23 cellular contexts compared by ENCODE assay signal in the genomic region with DNA sequence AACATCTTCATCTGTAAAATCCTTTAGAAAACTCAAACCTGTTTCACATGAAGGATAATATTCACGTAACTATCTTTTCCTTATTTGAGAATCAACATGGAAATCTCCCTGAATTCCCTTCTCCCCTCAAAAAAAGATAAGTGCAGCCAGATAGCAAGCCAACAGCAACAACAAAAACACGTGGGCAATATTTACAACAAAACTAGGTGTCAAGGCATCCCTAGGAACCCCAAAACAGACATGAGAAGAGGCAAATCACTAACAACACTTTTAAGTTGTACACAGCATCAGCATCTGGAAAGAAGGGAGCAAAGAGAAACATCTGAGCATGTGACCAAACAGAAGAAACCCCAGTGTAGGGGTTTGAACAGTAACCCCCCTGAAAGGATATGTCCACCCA. TPM values are rescaled to one million over a fixed set of nuclear protein-coding genes. Genes with fewer than 3 reads are reported as not detected.
DNase-seq lines count a peak whose midpoint lies in the region; ATAC-seq and TF ChIP-seq lines count a peak whose summit lies in the region.
"Had no signal": no experiment of that assay in that cellular context is flagged by ENCODE, and none has a peak within 500 bp of the region (broad histone marks: within the 10 kb centered on the region; RNA-seq: fewer than 3 reads in every experiment).

No MANE protein-coding gene starts in this region.

- H3K4me1 ChIP-seq in left ventricle myocardium inferior (peaks cover 94% of the 10 kb centered on the region), heart left ventricle (peaks cover 2 to 97% (median 64%) of the 10 kb centered on the region in 12 donors)

- H3K9me3 ChIP-seq in left ventricle myocardium inferior (replicated peaks) = no peaks in the 10 kb centered on the region
- no peaks in the 10 kb centered on the region for H3K9me3 ChIP-seq in heart left ventricle
- H3K9me3 ChIP-seq: A549, HAP-1 had no signal

- TF ChIP-seq CTCF in left ventricle myocardium inferior (IDR thresholded peaks at IDR 0.05; ENCODE audit: borderline replicate concordance) = no peak
- no peak for TF ChIP-seq CTCF in heart left ventricle (IDR thresholded peaks at IDR 0.05)
- TF ChIP-seq CTCF in brain (conservative IDR thresholded peaks at IDR 0.05) = no peak
- TF ChIP-seq CTCF in osteocyte (IDR thresholded peaks at IDR 0.05) = no peak
- no peak for TF ChIP-seq CTCF in natural killer cell (IDR thresholded peaks at IDR 0.05)
- TF ChIP-seq CTCF in GM13976 (IDR thresholded peaks at IDR 0.05; ENCODE audit: borderline replicate concordance, control extremely low read depth, extremely low read depth, insufficient read depth, missing control alignments) = no peak

- WGBS in heart left ventricle, 4 donors = 48 to 59% (median 51%) methylated on average over 2 of the region's 2 CpGs

- DNase-seq in left ventricle myocardium inferior = no peak
- DNase-seq in heart left ventricle = no peak
- DNase-seq in osteocyte (ENCODE audit: extremely low spot score, unreplicated experiment) = no peak
- DNase-seq in superior temporal gyrus (ENCODE audit: extremely low spot score) = peak; percentile 24
- no peak for DNase-seq in NCI-H510A (lab: John Stamatoyannopoulos, UW)
- DNase-seq in natural killer cell = no peak
- DNase-seq in GM13976 (ENCODE audit: low spot score) = no peak
- DNase-seq: 8988T; ACHN; AML-193; C1 segment of cervical spinal cord; Calu3; CD4-positive, alpha-beta memory T cell; COR-L47; DMS153; DMS79; EL; GDM1; GOT3 had no signal

- in situ Hi-C loops in GM13976 (cut with MboI; ENCODE audit: low sequenced_read_pairs, unreplicated experiment) = no loop called here

- H3K36me3 ChIP-seq in left ventricle myocardium inferior = no peaks in the 10 kb centered on the region
- no peaks in the 10 kb centered on the region for H3K36me3 ChIP-seq in heart left ventricle
- H3K36me3 ChIP-seq: HAP-1 had no signal

- no peaks in the 10 kb centered on the region for H3K9me3 Mint-ChIP-seq in brain
- no peaks in the 10 kb centered on the region for H3K9me3 Mint-ChIP-seq in osteocyte (ENCODE audit: unreplicated experiment)
- H3K9me3 Mint-ChIP-seq in natural killer cell = no peaks in the 10 kb centered on the region
- H3K9me3 Mint-ChIP-seq: CD4-positive, alpha-beta memory T cell had no signal

- no peaks in the 10 kb centered on the region for H3K27me3 ChIP-seq in left ventricle myocardium inferior (ENCODE audit: low read depth)
- no peaks in the 10 kb centered on the region for H3K27me3 ChIP-seq in heart left ventricle

- peaks cover 38% of the 10 kb centered on the region for H3K4me1 Mint-ChIP-seq in brain
- peaks cover 39% of the 10 kb centered on the region for H3K4me1 Mint-ChIP-seq in osteocyte (ENCODE audit: unreplicated experiment)
- H3K4me1 Mint-ChIP-seq in natural killer cell = peaks cover 0 to 4% of the 10 kb centered on the region in 2 donors

- H3K27ac ChIP-seq in left ventricle myocardium inferior (replicated peaks) (peak overlapping the region; percentile 41), heart left ventricle (no peak overlapping the region)
- H3K27ac ChIP-seq: A549 had no signal

- H3K4me3 ChIP-seq in left ventricle myocardium inferior = no peak overlapping the region
- H3K4me3 ChIP-seq in heart left ventricle = no peak overlapping the region
- H3K4me3 ChIP-seq: A549, GM12878, HAP-1 had no signal

- H3K27ac Mint-ChIP-seq in brain (peak overlapping the region in 4 of 5 experiments; percentile 5 to 64 (median 45)), osteocyte (ENCODE audit: unreplicated experiment) (peak overlapping the region; percentile 29), natural killer cell (no peak overlapping the region)
- H3K27ac Mint-ChIP-seq: CD4-positive, alpha-beta memory T cell had no signal

- no peak for TF ChIP-seq POLR2A in heart left ventricle (IDR thresholded peaks at IDR 0.05)

- H3K36me3 Mint-ChIP-seq in brain (peaks cover 23% of the 10 kb centered on the region), osteocyte (ENCODE audit: unreplicated experiment) (peaks cover 2% of the 10 kb centered on the region), natural killer cell (no peaks in the 10 kb centered on the region)
- H3K36me3 Mint-ChIP-seq: CD4-positive, alpha-beta memory T cell had no signal

- H3K27me3 Mint-ChIP-seq in brain = no peaks in the 10 kb centered on the region
- no peaks in the 10 kb centered on the region for H3K27me3 Mint-ChIP-seq in osteocyte (ENCODE audit: unreplicated experiment)
- no peaks in the 10 kb centered on the region for H3K27me3 Mint-ChIP-seq in natural killer cell (ENCODE audit: low read depth in 2 of 2)
- H3K27me3 Mint-ChIP-seq: CD4-positive, alpha-beta memory T cell had no signal

- intact Hi-C loops in left ventricle myocardium inferior (cut with micrococcal nuclease) = no loop called here
- intact Hi-C loops in heart left ventricle (cut with DNase I) = no loop called here
- intact Hi-C loops in natural killer cell (cut with micrococcal nuclease) = no loop called here

- ATAC-seq in heart left ventricle (no peak), natural killer cell (no peak)
- ATAC-seq: A549, GM12878 had no signal

- H3K4me3 Mint-ChIP-seq in brain (peak overlapping the region in 4 of 5 experiments; percentile 28 to 67 (median 59)), osteocyte (ENCODE audit: unreplicated experiment) (no peak overlapping the region), natural killer cell (no peak overlapping the region)
- H3K4me3 Mint-ChIP-seq: CD4-positive, alpha-beta memory T cell had no signal

RNA-seq across cellular contexts. Expression of a gene that starts 12.2 kb away (rescaled TPM):
- total RNA-seq in left ventricle myocardium inferior (44.8 TPM), heart left ventricle (10 to 100 TPM; 29.1 to 71.9 (median 49.7) TPM), osteocyte (160 and 170 TPM in 2 replicates), natural killer cell (10 to 100 TPM; 30.9 to 45.8 (median 34.7) TPM)
- polyA plus RNA-seq in heart left ventricle (10 to 100 TPM; 20.8 to 40.6 TPM), brain (ENCODE audit: insufficient read depth, low read depth, low replicate concordance) (48.1 TPM)

Comparison
In these comparisons a context has a peak if more than half of its experiments do, and no peak if none do; other contexts are left out.
1. H3K27ac Mint-ChIP-seq: peak in brain (4 of 5) and osteocyte (single experiment); none in natural killer cell (0 of 2).
2. H3K4me3 Mint-ChIP-seq: peak in brain (4 of 5); none in osteocyte (single experiment) and natural killer cell (single experiment).